ENCODE assay signal across 8 cellular contexts in the genomic region with DNA sequence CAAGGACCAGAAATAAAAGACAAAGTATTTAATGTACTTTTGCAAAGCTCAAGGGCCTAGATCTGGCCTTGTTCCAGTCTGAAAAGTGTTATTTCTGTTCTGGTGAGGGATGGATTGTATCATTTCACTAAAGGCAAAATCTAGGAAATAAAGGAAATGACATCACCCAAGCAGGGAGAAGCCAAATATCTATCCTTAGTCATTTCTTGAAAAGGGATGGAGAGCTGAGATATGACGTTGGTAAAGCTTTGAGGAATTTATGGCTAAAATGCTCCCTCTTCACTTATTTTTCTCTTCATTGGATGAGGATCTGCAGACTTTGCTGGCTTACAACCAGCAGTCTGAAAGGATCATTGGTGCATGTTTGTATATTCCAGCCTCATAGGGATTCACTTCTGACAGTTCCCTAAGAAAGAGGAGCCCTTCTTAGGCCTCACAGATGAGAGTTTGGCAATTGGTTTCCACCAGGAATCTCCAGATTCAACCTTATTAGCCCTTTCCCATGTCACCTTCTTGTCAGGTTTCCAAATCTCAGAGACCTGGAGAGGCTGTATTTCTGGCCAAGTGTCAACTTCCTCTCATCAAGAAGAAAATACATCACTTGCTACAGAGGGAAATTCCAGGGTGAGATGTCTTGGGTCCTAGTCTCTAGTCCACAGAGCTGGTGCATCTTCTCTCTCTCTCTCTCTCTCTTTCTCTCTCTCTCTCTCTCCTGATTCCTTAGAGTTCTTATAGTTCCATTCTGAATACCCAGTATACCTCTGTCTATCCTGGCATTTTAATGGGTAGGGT.
A peak's percentile ranks its signal among the peaks of the same experiment; 100 is the strongest.
DNase-seq lines count a peak whose midpoint lies in the region; ATAC-seq and TF ChIP-seq lines count a peak whose summit lies in the region.
"Had no signal": no experiment of that assay in that cellular context is flagged by ENCODE, and none has a peak within 500 bp of the region (broad histone marks: within the 10 kb centered on the region; RNA-seq: fewer than 3 reads in every experiment).

No MANE protein-coding gene starts in this region.

- DNase-seq in GM23248, result peak; percentile 82
- peak; percentile 64 for DNase-seq in amniotic epithelial cell (ENCODE audit: low read depth)
- DNase-seq in left cardiac atrium, result no peak
- DNase-seq in spleen, result no peak
- no peak for DNase-seq in T-helper 1 cell
- no peak for DNase-seq in MM.1S

- H3K4me3 ChIP-seq in GM23248 (no peak overlapping the region), spleen (no peak overlapping the region), MM.1S (ENCODE audit: low read length) (no peak overlapping the region)
- H3K4me3 ChIP-seq: vagina had no signal

- H3K9me3 ChIP-seq in GM23248 (ENCODE audit: low read depth) (no peaks in the 10 kb centered on the region), spleen (no peaks in the 10 kb centered on the region), MM.1S (replicated peaks; ENCODE audit: insufficient read depth, low read length) (no peaks in the 10 kb centered on the region)
- H3K9me3 ChIP-seq: vagina had no signal

- no peak for TF ChIP-seq POLR2A in spleen (IDR thresholded peaks at IDR 0.05)

- no peaks in the 10 kb centered on the region for H3K79me2 ChIP-seq in GM23248 (ENCODE audit: insufficient read depth)
- H3K79me2 ChIP-seq in MM.1S (ENCODE audit: low read length), result no peaks in the 10 kb centered on the region

- H3K27ac ChIP-seq in GM23248 (no peak overlapping the region), spleen (peak overlapping the region in 6 of 8 donors; percentile 14 to 54 (median 29)), MM.1S (ENCODE audit: low read length) (no peak overlapping the region)
- H3K27ac ChIP-seq: vagina had no signal

- H3K27me3 ChIP-seq in GM23248 (replicated peaks; ENCODE audit: insufficient read depth) (no peaks in the 10 kb centered on the region), spleen (replicated peaks in 1 of 7) (no peaks in the 10 kb centered on the region), MM.1S (replicated peaks; ENCODE audit: insufficient read depth, low read length) (no peaks in the 10 kb centered on the region)
- H3K27me3 ChIP-seq: vagina had no signal

- H3K9me2 ChIP-seq in GM23248 (ENCODE audit: insufficient read depth) (no peaks in the 10 kb centered on the region), MM.1S (replicated peaks; ENCODE audit: insufficient read depth, low read length) (no peaks in the 10 kb centered on the region)

- ATAC-seq in left cardiac atrium (peak; percentile 77 to 92), GM21381 (IDR thresholded peaks at IDR 0.05; ENCODE audit: unreplicated experiment) (no peak)

- H4K20me1 ChIP-seq in GM23248 (ENCODE audit: insufficient read depth), result no peaks in the 10 kb centered on the region
- no peaks in the 10 kb centered on the region for H4K20me1 ChIP-seq in MM.1S (ENCODE audit: insufficient read depth, low read length)

- H2AFZ ChIP-seq in GM23248 (peak overlapping the region; percentile 61), MM.1S (ENCODE audit: low read length) (no peak overlapping the region)

- intact Hi-C loops in left cardiac atrium (cut with DNase I), result no loop called here
- intact Hi-C loops in spleen (cut with DNase I; ENCODE audit: low total_unique reads), result no loop called here

- H3K9ac ChIP-seq in GM23248 (no peak overlapping the region), MM.1S (ENCODE audit: low read length) (no peak overlapping the region)

- no peaks in the 10 kb centered on the region for H3K36me3 ChIP-seq in GM23248 (ENCODE audit: low read depth)
- no peaks in the 10 kb centered on the region for H3K36me3 ChIP-seq in spleen
- H3K36me3 ChIP-seq in MM.1S (replicated peaks; ENCODE audit: insufficient read depth, low read length), result no peaks in the 10 kb centered on the region
- H3K36me3 ChIP-seq: vagina had no signal

- in situ Hi-C loops in GM23248 (cut with MboI), result no loop called here

- 3 to 7% methylated on average over 1 of the region's 1 CpG for WGBS in GM23248 (ENCODE audit: low coverage in 1 of 2, low lambda C conversion rate in 2 of 2, missing lambda C conversion rate in 2 of 2), 2 experiments
- WGBS in spleen, 5 donors, result 43 to 64% (median 61%) methylated on average over 1 of the region's 1 CpG

- TF ChIP-seq CTCF in spleen (IDR thresholded peaks at IDR 0.05 in 8 of 11, conservative IDR thresholded peaks at IDR 0.05 in 3 of 11) (no peak), MM.1S (IDR thresholded peaks at IDR 0.05; ENCODE audit: low read length) (no peak)

- H3K4me2 ChIP-seq in GM23248 (ENCODE audit: unreplicated experiment), result no peak overlapping the region
- H3K4me2 ChIP-seq in MM.1S (ENCODE audit: low read depth, low read length), result no peak overlapping the region

- H3F3A ChIP-seq in GM23248 (ENCODE audit: insufficient read depth) (peaks cover 9% of the 10 kb centered on the region), MM.1S (ENCODE audit: insufficient read depth, low read length) (no peaks in the 10 kb centered on the region)

- H3K4me1 ChIP-seq in GM23248 (ENCODE audit: insufficient read depth) (peaks cover 10% of the 10 kb centered on the region), spleen (no peaks in the 10 kb centered on the region), MM.1S (ENCODE audit: low read length) (no peaks in the 10 kb centered on the region)
- H3K4me1 ChIP-seq: vagina had no signal

Comparison
In these comparisons a context has a peak if more than half of its experiments do, and no peak if none do; other contexts are left out.
1. DNase-seq: peak in GM23248 (single experiment) and amniotic epithelial cell (single experiment); none in left cardiac atrium (single experiment), spleen (single experiment), T-helper 1 cell (0 of 5) and MM.1S (single experiment).
2. H3K27ac ChIP-seq: peak in spleen (6 of 8); none in GM23248 (single experiment) and MM.1S (single experiment).